ENCODE assay signal across 8 cellular contexts in genomic region chr1:23800396-23801337, GRCh38. TPM values are rescaled to one million over a fixed set of nuclear protein-coding genes. Genes with fewer than 3 reads are reported as not detected.
DNase-seq lines count a peak whose midpoint lies in the region; ATAC-seq and TF ChIP-seq lines count a peak whose summit lies in the region.

GALE (minus strand) TSS chr1:23800754; CDS start chr1:23799007, 1,747 bp downstream.

- no peak for TF ChIP-seq CTCF in A673 (conservative IDR thresholded peaks at IDR 0.05; ENCODE audit: low read depth, low read length)

- intact Hi-C loops in A673 (cut with micrococcal nuclease; ENCODE audit: unreplicated experiment) = no loop called here

- peaks cover 18% of the 10 kb centered on the region for H3K4me1 ChIP-seq in A673 (ENCODE audit: insufficient read depth, low read length, poor library complexity, severe bottlenecking)

- no peaks in the 10 kb centered on the region for H3K9me3 ChIP-seq in A673 (ENCODE audit: low read depth, low read length, poor library complexity, severe bottlenecking)

- H3K4me3 ChIP-seq in A673 (ENCODE audit: low read depth, low read length, poor library complexity, severe bottlenecking) = peak within 1 kb of the TSS; percentile 79

- peaks cover 17% of the 10 kb centered on the region for H3K36me3 ChIP-seq in A673 (ENCODE audit: insufficient read depth, low read length, poor library complexity, severe bottlenecking)

- ATAC-seq in GM18907 (IDR thresholded peaks at IDR 0.05; ENCODE audit: unreplicated experiment) = peak; percentile 75
- ATAC-seq in HG03159 (IDR thresholded peaks at IDR 0.05; ENCODE audit: unreplicated experiment) = peak; percentile 78

- H3K27me3 ChIP-seq in A673 (replicated peaks; ENCODE audit: insufficient read depth, low read depth, low read length, poor library complexity) = no peaks in the 10 kb centered on the region

- DNase-seq in A673 (ENCODE audit: low spot score) = peak; percentile 98
- peak; percentile 95 for DNase-seq in NCI-H345 (lab: John Stamatoyannopoulos, UW)
- DNase-seq in activated CD4-positive, CD25-positive, alpha-beta regulatory T cell (lab: John Stamatoyannopoulos, UW) = peak; percentile 93 to 96 (median 96)
- DNase-seq in caudate nucleus (lab: John Stamatoyannopoulos, UW) = peak in 60 of 61 donors; percentile 35 to 98 (median 94)
- peak; percentile 95 for DNase-seq in iris pigment epithelial cell (ENCODE audit: low read depth)
- peak; percentile 92 to 99 for DNase-seq in stimulated activated CD4-positive, alpha-beta T cell treated with anti-CD3 and anti-CD28 coated beads, Interleukin-12 subunit alpha, Interleukin-12 subunit beta, amount 100 ng/mL, for 24 hours (ENCODE audit: low read depth in 2 of 2)

- H3K27ac ChIP-seq in A673 (ENCODE audit: low read depth, low read length, poor library complexity, severe bottlenecking) (peak within 1 kb of the TSS; percentile 85), caudate nucleus (ENCODE audit: low read depth, low read length) (peak within 1 kb of the TSS; percentile 95)

- POLR2A ChIA-PET in A673 (lab: Charles Lee; ENCODE audit: low non-redundant PET) = no interaction called here

- CTCF ChIA-PET in A673 (lab: Charles Lee) = interaction anchor here (0.5 to 1.4 kb wide), 4 partner anchors 9 to 30 kb away, joined by 3 to 5 read pairs (median 3); partner anchors contain the start of gene PITHD1

- no TSS peak for BruUV-seq in A673 (replicated peaks; lab: Mats Ljungman, UMichigan)

RNA-seq across cellular contexts. Expression of gene GALE, which starts in this region (rescaled TPM):
- 42.7 and 49.3 TPM in 2 replicates for total RNA-seq in A673 (2021)

Comparison
In these comparisons a context has a peak if more than half of its experiments do, and no peak if none do; other contexts are left out.
1. Peak in every context shown above with its lines: DNase-seq, ATAC-seq, H3K4me3 ChIP-seq and H3K27ac ChIP-seq.